1 cellular context compared by ENCODE assay signal in the genomic region with DNA sequence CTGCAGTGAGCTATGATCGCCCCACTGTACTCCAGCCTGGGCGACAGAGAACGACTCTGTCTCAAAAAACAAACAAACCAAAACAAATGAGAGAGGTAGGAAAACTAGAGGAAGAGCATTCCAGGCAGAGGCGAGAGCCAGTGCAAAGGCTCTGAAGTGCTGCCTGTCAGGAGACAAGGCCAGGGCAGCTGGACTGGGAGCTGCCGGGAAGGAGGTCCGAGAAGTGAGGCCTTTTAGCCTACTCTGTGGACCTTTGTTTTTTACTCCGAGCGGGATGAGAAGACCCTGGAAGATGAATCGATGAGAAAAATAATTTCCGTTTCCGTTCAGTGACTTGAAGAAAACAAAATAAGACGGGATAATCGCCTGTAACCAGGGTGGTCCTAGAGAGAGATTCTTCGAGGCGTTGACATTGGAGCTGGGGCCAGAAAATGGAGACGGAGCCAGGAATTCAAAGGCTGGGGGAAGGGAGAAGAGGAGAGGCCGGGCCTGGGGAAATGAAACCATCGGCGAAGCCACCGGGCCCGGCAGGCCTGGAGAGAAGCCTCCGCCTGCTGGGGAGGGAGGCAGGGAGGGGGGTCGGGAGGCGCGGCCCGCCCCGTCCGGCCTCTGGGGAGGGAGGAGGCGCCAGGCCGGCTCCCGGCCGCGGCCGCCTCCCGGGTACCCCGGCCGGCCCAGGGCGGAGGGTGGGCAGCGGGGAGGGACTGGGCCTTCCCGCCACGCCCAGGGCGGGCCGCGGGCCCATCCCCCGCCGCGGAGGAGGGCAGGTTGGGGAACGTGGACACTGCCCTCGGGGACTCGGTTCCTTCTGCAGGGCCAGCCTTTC.
A peak's percentile ranks its signal among the peaks of the same experiment; 100 is the strongest.
TF ChIP-seq lines count a peak whose summit lies in the region.

No MANE protein-coding gene starts in this region.

TF ChIP-seq in HepG2, 621 proteins besides CTCF, POLR2A, EP300 and RAD21 (continued from another document and continues in another):
- TF ChIP-seq ZNF839 (CRISPR knock-in tag; IDR thresholded peaks at IDR 0.05; ENCODE audit: borderline replicate concordance) = no peak
- TF ChIP-seq, protein P1, sequence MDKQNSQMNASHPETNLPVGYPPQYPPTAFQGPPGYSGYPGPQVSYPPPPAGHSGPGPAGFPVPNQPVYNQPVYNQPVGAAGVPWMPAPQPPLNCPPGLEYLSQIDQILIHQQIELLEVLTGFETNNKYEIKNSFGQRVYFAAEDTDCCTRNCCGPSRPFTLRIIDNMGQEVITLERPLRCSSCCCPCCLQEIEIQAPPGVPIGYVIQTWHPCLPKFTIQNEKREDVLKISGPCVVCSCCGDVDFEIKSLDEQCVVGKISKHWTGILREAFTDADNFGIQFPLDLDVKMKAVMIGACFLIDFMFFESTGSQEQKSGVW (CRISPR knock-in tag; IDR thresholded peaks at IDR 0.05; ENCODE audit: borderline replicate concordance) = no peak
- TF ChIP-seq, protein P2, sequence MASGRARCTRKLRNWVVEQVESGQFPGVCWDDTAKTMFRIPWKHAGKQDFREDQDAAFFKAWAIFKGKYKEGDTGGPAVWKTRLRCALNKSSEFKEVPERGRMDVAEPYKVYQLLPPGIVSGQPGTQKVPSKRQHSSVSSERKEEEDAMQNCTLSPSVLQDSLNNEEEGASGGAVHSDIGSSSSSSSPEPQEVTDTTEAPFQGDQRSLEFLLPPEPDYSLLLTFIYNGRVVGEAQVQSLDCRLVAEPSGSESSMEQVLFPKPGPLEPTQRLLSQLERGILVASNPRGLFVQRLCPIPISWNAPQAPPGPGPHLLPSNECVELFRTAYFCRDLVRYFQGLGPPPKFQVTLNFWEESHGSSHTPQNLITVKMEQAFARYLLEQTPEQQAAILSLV (CRISPR knock-in tag; IDR thresholded peaks at IDR 0.05; ENCODE audit: borderline replicate concordance) = no peak
- TF ChIP-seq MTA1 (CRISPR knock-in tag; IDR thresholded peaks at IDR 0.05; ENCODE audit: borderline replicate concordance) = no peak
- TF ChIP-seq, protein P3, sequence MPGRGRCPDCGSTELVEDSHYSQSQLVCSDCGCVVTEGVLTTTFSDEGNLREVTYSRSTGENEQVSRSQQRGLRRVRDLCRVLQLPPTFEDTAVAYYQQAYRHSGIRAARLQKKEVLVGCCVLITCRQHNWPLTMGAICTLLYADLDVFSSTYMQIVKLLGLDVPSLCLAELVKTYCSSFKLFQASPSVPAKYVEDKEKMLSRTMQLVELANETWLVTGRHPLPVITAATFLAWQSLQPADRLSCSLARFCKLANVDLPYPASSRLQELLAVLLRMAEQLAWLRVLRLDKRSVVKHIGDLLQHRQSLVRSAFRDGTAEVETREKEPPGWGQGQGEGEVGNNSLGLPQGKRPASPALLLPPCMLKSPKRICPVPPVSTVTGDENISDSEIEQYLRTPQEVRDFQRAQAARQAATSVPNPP (CRISPR knock-in tag; IDR thresholded peaks at IDR 0.05) = no peak; the same call in 1 of the 2 replicates
- TF ChIP-seq ZMYM3 (CRISPR knock-in tag; IDR thresholded peaks at IDR 0.05) = peak; percentile 33; the same call in 1 of the 2 replicates
- TF ChIP-seq STAT6 (CRISPR knock-in tag; IDR thresholded peaks at IDR 0.05; ENCODE audit: borderline replicate concordance) = no peak
- no peak for TF ChIP-seq MIER2 (CRISPR knock-in tag; IDR thresholded peaks at IDR 0.05)
- TF ChIP-seq NR0B2 (CRISPR knock-in tag; IDR thresholded peaks at IDR 0.05) = no peak
- no peak for TF ChIP-seq GPBP1L1 (CRISPR knock-in tag; IDR thresholded peaks at IDR 0.05)
- TF ChIP-seq PTBP1 (IDR thresholded peaks at IDR 0.05; ENCODE audit: low read depth, low read length, poor library complexity, severe bottlenecking) = no peak
- no peak for TF ChIP-seq PHF20 (CRISPR knock-in tag; IDR thresholded peaks at IDR 0.05)
- TF ChIP-seq TBL1XR1 (IDR thresholded peaks at IDR 0.05; ENCODE audit: borderline replicate concordance, low read length, partially characterized antibody) = no peak
- TF ChIP-seq NR2F2 (IDR thresholded peaks at IDR 0.05; ENCODE audit: borderline replicate concordance, low read depth) = no peak
- TF ChIP-seq GTF3A (CRISPR knock-in tag; conservative IDR thresholded peaks at IDR 0.05) = no peak
- no peak for TF ChIP-seq ONECUT2 (CRISPR knock-in tag; IDR thresholded peaks at IDR 0.05)
- TF ChIP-seq ZSCAN21 (CRISPR knock-in tag; IDR thresholded peaks at IDR 0.05; ENCODE audit: borderline replicate concordance) = no peak; the same call in 1 of the 2 replicates
- no peak for TF ChIP-seq HNF1B (CRISPR knock-in tag; IDR thresholded peaks at IDR 0.05)
- TF ChIP-seq, protein P4, sequence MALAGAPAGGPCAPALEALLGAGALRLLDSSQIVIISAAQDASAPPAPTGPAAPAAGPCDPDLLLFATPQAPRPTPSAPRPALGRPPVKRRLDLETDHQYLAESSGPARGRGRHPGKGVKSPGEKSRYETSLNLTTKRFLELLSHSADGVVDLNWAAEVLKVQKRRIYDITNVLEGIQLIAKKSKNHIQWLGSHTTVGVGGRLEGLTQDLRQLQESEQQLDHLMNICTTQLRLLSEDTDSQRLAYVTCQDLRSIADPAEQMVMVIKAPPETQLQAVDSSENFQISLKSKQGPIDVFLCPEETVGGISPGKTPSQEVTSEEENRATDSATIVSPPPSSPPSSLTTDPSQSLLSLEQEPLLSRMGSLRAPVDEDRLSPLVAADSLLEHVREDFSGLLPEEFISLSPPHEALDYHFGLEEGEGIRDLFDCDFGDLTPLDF (CRISPR knock-in tag; IDR thresholded peaks at IDR 0.05) = no peak
- 0 out of 2 replicates have a peak, but pooled peaks have one; percentile 26 for TF ChIP-seq ZBTB3 (CRISPR knock-in tag; IDR thresholded peaks at IDR 0.05; ENCODE audit: borderline replicate concordance, low read depth)
- no peak for TF ChIP-seq ZNF549 (CRISPR knock-in tag; IDR thresholded peaks at IDR 0.05)
- TF ChIP-seq TGIF2 (CRISPR knock-in tag; IDR thresholded peaks at IDR 0.05) = no peak
- TF ChIP-seq ZSCAN31 (CRISPR knock-in tag; IDR thresholded peaks at IDR 0.05; ENCODE audit: low read depth) = peak; percentile 68; the same call in 1 of the 2 replicates
- 0 out of 2 replicates have a peak, but pooled peaks have one; percentile 9 for TF ChIP-seq ZNF878 (CRISPR knock-in tag; IDR thresholded peaks at IDR 0.05)
- no peak for TF ChIP-seq GATA4 (IDR thresholded peaks at IDR 0.05; ENCODE audit: borderline replicate concordance, low read depth)
- no peak for TF ChIP-seq NR2F1 (CRISPR knock-in tag; IDR thresholded peaks at IDR 0.05)
- no peak for TF ChIP-seq ZNF264 (CRISPR knock-in tag; IDR thresholded peaks at IDR 0.05)
- no peak for TF ChIP-seq FOXK1 (CRISPR knock-in tag; IDR thresholded peaks at IDR 0.05; ENCODE audit: borderline replicate concordance, low read depth)
- no peak for TF ChIP-seq ZNF382 (CRISPR knock-in tag; IDR thresholded peaks at IDR 0.05; ENCODE audit: borderline replicate concordance)
- TF ChIP-seq, protein P5, sequence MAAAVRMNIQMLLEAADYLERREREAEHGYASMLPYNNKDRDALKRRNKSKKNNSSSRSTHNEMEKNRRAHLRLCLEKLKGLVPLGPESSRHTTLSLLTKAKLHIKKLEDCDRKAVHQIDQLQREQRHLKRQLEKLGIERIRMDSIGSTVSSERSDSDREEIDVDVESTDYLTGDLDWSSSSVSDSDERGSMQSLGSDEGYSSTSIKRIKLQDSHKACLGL (CRISPR knock-in tag; IDR thresholded peaks at IDR 0.05) = peak; percentile 17; the same call in 1 of the 2 replicates
- peak; percentile 26; the same call in 1 of the 2 replicates for TF ChIP-seq EEA1 (CRISPR knock-in tag; IDR thresholded peaks at IDR 0.05; ENCODE audit: borderline replicate concordance)
- TF ChIP-seq TCF12 (IDR thresholded peaks at IDR 0.05) = no peak
- TF ChIP-seq TCF12 (CRISPR knock-in tag; IDR thresholded peaks at IDR 0.05) = 0 out of 2 replicates have a peak, but pooled peaks have one; percentile 35
- 0 out of 2 replicates have a peak, but pooled peaks have one; percentile 8 for TF ChIP-seq ELF1 (CRISPR knock-in tag; IDR thresholded peaks at IDR 0.05)
- TF ChIP-seq ZNF343 (CRISPR knock-in tag; IDR thresholded peaks at IDR 0.05) = no peak
- no peak for TF ChIP-seq ZNF547 (CRISPR knock-in tag; IDR thresholded peaks at IDR 0.05)
- TF ChIP-seq, protein P6, sequence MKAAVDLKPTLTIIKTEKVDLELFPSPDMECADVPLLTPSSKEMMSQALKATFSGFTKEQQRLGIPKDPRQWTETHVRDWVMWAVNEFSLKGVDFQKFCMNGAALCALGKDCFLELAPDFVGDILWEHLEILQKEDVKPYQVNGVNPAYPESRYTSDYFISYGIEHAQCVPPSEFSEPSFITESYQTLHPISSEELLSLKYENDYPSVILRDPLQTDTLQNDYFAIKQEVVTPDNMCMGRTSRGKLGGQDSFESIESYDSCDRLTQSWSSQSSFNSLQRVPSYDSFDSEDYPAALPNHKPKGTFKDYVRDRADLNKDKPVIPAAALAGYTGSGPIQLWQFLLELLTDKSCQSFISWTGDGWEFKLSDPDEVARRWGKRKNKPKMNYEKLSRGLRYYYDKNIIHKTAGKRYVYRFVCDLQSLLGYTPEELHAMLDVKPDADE (CRISPR knock-in tag; IDR thresholded peaks at IDR 0.05) = no peak
- TF ChIP-seq NCOA1 (CRISPR knock-in tag; IDR thresholded peaks at IDR 0.05) = no peak
- no peak for TF ChIP-seq KAT7 (CRISPR knock-in tag; IDR thresholded peaks at IDR 0.05; ENCODE audit: borderline replicate concordance)
- no peak for TF ChIP-seq CEBPB (IDR thresholded peaks at IDR 0.05; ENCODE audit: borderline replicate concordance, low read depth, low read length)
- TF ChIP-seq ZHX1 (CRISPR knock-in tag; IDR thresholded peaks at IDR 0.05; ENCODE audit: low read depth) = no peak
